9 cellular contexts compared by ENCODE assay signal in genomic region chr9:126956929-126957686, GRCh38. TPM values are rescaled to one million over a fixed set of nuclear protein-coding genes. Genes with fewer than 3 reads are reported as not detected.
A peak's percentile ranks its signal among the peaks of the same experiment; 100 is the strongest.
DNase-seq lines count a peak whose midpoint lies in the region; ATAC-seq, FAIRE-seq and TF ChIP-seq lines count a peak whose summit lies in the region.
"Had no signal": no experiment of that assay in that cellular context is flagged by ENCODE, and none has a peak within 500 bp of the region (broad histone marks: within the 10 kb centered on the region; RNA-seq: fewer than 3 reads in every experiment).

No MANE protein-coding gene starts in this region.

- DNase-seq in DMS53 (lab: John Stamatoyannopoulos, UW) (peak; percentile 79), NCI-H510A treated with DMSO at 0.1 percent for 48 hours (lab: John Stamatoyannopoulos, UW) (peak; percentile 53), H1 (ENCODE audit: low read depth in 1 of 2, low spot score in 2 of 2) (peak in 1 of 2 experiments; percentile 45), neural crest cell (ENCODE audit: low read depth, low spot score) (no peak)
- DNase-seq in activated CD4-positive, alpha-beta T cell treated with anti-CD3 and anti-CD28 coated beads, Interleukin-2, amount 50 U/mL, for 4 hours: no peak

- TF ChIP-seq POLR2A in H1 (IDR thresholded peaks at IDR 0.05; ENCODE audit: control extremely low read depth in 1 of 2, low read depth in 2 of 2, low read length in 2 of 2): no peak

- H3K14ac ChIP-seq in H1 (ENCODE audit: insufficient read length): no peak overlapping the region

- no peaks in the 10 kb centered on the region for H3K27me3 Mint-ChIP-seq in neural crest cell (ENCODE audit: low read depth)

- peaks cover 6% of the 10 kb centered on the region for H3K4me1 Mint-ChIP-seq in neural crest cell

- H3K4me2 ChIP-seq in H1 (ENCODE audit: insufficient read depth in 1 of 2, low read depth in 2 of 2, low read length in 2 of 2): no peak overlapping the region

- no peaks in the 10 kb centered on the region for H3K9me3 Mint-ChIP-seq in neural crest cell

- POLR2A ChIA-PET in H1 (lab: Charles Lee; ENCODE audit: partially characterized antibody): interaction anchor here (1.0 kb wide), 1 partner anchor 12 kb away, joined by 3 read pairs; no protein-coding TSS in a partner anchor

- H3K27ac ChIP-seq in H1 (ENCODE audit: low read depth, low read length): no peak overlapping the region

- H3K23me2 ChIP-seq in H1 (ENCODE audit: low read depth, low read length): no peaks in the 10 kb centered on the region; the same call in 1 of the 2 replicates

- ATAC-seq in HG03432 (IDR thresholded peaks at IDR 0.05; ENCODE audit: unreplicated experiment) (no peak), HG02884 (IDR thresholded peaks at IDR 0.05; ENCODE audit: unreplicated experiment) (no peak), HG02763 (IDR thresholded peaks at IDR 0.05; ENCODE audit: unreplicated experiment) (no peak)
- ATAC-seq: Panc1 had no signal

- no peak overlapping the region for H3K23ac ChIP-seq in H1 (ENCODE audit: insufficient read length)

- H3K9ac ChIP-seq in H1 (replicated peaks in 1 of 4; ENCODE audit: extremely low read depth in 1 of 4, low read depth in 3 of 4, low read length in 3 of 4): 0 out of 7 replicates have a peak overlapping the region, but pooled peaks of 1 of the 4 experiments have one; percentile 12

- peak overlapping the region; percentile 87; the same call in 1 of the 2 replicates for H2AK5ac ChIP-seq in H1 (ENCODE audit: low read depth, low read length)

- TF ChIP-seq RAD21 in H1 (IDR thresholded peaks at IDR 0.05 in 1 of 2, conservative IDR thresholded peaks at IDR 0.05 in 1 of 2; ENCODE audit: low read depth in 2 of 2, low read length in 2 of 2): no peak

- peak overlapping the region; percentile 75; the same call in 1 of the 2 replicates for H2BK5ac ChIP-seq in H1 (ENCODE audit: low read depth, low read length)

- 0 out of 2 replicates have a peak overlapping the region, but pooled peaks have one; percentile 13 for H2BK15ac ChIP-seq in H1 (ENCODE audit: low read length)

- H4K20me1 ChIP-seq in H1 (replicated peaks in 1 of 2; ENCODE audit: control insufficient read depth in 1 of 2, insufficient read depth in 2 of 2, low read length in 2 of 2): peaks cover 1 to 3% of the 10 kb centered on the region in 2 experiments

- H3K18ac ChIP-seq in H1 (ENCODE audit: extremely low read depth, low read length): no peak overlapping the region

- peak overlapping the region; percentile 52 for H3K27ac Mint-ChIP-seq in neural crest cell (ENCODE audit: unreplicated experiment)

- CTCF ChIA-PET in H1 (lab: Charles Lee; ENCODE audit: partially characterized antibody): interaction anchor here (0.6 to 14.3 kb wide), 8 partner anchors 12 to 247 kb away, joined by 3 to 168 read pairs (median 4); no protein-coding TSS in a partner anchor

- WGBS in H1 (ENCODE audit: extremely low coverage in 1 of 2, insufficient coverage in 1 of 2, insufficient read length in 1 of 2, insufficient replicate concordance in 2 of 2, low coverage in 1 of 2, low lambda C conversion rate in 2 of 2, missing lambda C conversion rate in 1 of 2), 2 experiments: 89% methylated on average over 7 of the region's 7 CpGs; no CpG with 5 or more reads in 1 of the 2 experiments

- H3K4ac ChIP-seq in H1 (replicated peaks; ENCODE audit: insufficient read length, low read depth, low read length): no peak overlapping the region

- no peak overlapping the region for H3K4me3 ChIP-seq in H1 (ENCODE audit: extremely low read depth in 1 of 4, insufficient read depth in 2 of 4, low read depth in 3 of 4, low read length in 4 of 4)

- no peak for TF ChIP-seq EP300 in H1 (IDR thresholded peaks at IDR 0.05; ENCODE audit: borderline replicate concordance in 1 of 2, low read depth in 2 of 2, low read length in 2 of 2)

- H3K79me1 ChIP-seq in H1 (ENCODE audit: low read depth, low read length): peaks cover 7% of the 10 kb centered on the region

- H3K36me3 Mint-ChIP-seq in neural crest cell (ENCODE audit: low read depth): no peaks in the 10 kb centered on the region

- H2BK120ac ChIP-seq in H1 (replicated peaks; ENCODE audit: low read depth, low read length): no peak overlapping the region

- H4K91ac ChIP-seq in H1 (replicated peaks; ENCODE audit: insufficient read length, low read length): no peak overlapping the region

- H3K4me1 ChIP-seq in H1 (replicated peaks in 1 of 4; ENCODE audit: control insufficient read depth in 3 of 4, insufficient read depth in 4 of 4, low read length in 3 of 4): no peaks in the 10 kb centered on the region

- no peak for FAIRE-seq in H1 (lab: Jason Lieb, UNC)

- H2BK20ac ChIP-seq in H1 (ENCODE audit: low read length): no peak overlapping the region

- TF ChIP-seq CTCF in H1 (IDR thresholded peaks at IDR 0.05; ENCODE audit: control extremely low read depth in 1 of 3, insufficient read depth in 1 of 3, low read depth in 1 of 3, low read length in 3 of 3) (no peak), neural crest cell (conservative IDR thresholded peaks at IDR 0.05) (no peak)

- peak overlapping the region; percentile 40; the same call in 1 of the 2 replicates for H4K8ac ChIP-seq in H1 (ENCODE audit: extremely low read depth, insufficient read depth, low read length)

- no peaks in the 10 kb centered on the region for H3K36me3 ChIP-seq in H1 (ENCODE audit: control insufficient read depth in 2 of 4, insufficient read depth in 4 of 4, low read length in 3 of 4)

- H3K79me2 ChIP-seq in H1 (ENCODE audit: control insufficient read depth in 1 of 2, insufficient read depth in 2 of 2, low read length in 2 of 2): peaks cover 0 to 4% of the 10 kb centered on the region in 2 experiments; a peak in 1 of 4 replicates

- H3K56ac ChIP-seq in H1 (replicated peaks; ENCODE audit: insufficient read length, low read depth, low read length): no peak overlapping the region

- no peaks in the 10 kb centered on the region for H3K9me3 ChIP-seq in H1 (ENCODE audit: insufficient read depth in 2 of 2, low read depth in 1 of 2, low read length in 1 of 2)

- H4K5ac ChIP-seq in H1 (ENCODE audit: insufficient read length, low read depth, low read length): no peak overlapping the region

- H3K4me3 Mint-ChIP-seq in neural crest cell: no peak overlapping the region

- no peaks in the 10 kb centered on the region for H3K27me3 ChIP-seq in H1 (replicated peaks in 1 of 4; ENCODE audit: control insufficient read depth in 3 of 4, extremely low read depth in 1 of 4, insufficient read depth in 3 of 4, low read length in 3 of 4)

- no peak overlapping the region for H2AFZ ChIP-seq in H1 (ENCODE audit: low read length)

- H2BK12ac ChIP-seq in H1 (ENCODE audit: low read depth, low read length): peak overlapping the region; percentile 88; the same call in 1 of the 2 replicates

TF ChIP-seq in H1, 55 proteins besides CTCF, POLR2A, EP300 and RAD21:
- TF ChIP-seq ATF3 (IDR thresholded peaks at IDR 0.05; ENCODE audit: insufficient read depth, low read depth, low read length): no peak
- TF ChIP-seq CHD1 (IDR thresholded peaks at IDR 0.05; ENCODE audit: low read depth, low read length): no peak
- TF ChIP-seq SIN3A (conservative IDR thresholded peaks at IDR 0.05 in 1 of 2, IDR thresholded peaks at IDR 0.05 in 1 of 2; ENCODE audit: low read depth in 1 of 2, low read length in 2 of 2): no peak
- TF ChIP-seq KDM4A (IDR thresholded peaks at IDR 0.05; ENCODE audit: low read depth, low read length, severe bottlenecking): no peak
- TF ChIP-seq CHD2 (IDR thresholded peaks at IDR 0.05; ENCODE audit: low read length): no peak
- no peak for TF ChIP-seq ASH2L (IDR thresholded peaks at IDR 0.05; ENCODE audit: low read length)
- no peak for TF ChIP-seq EZH2 (IDR thresholded peaks at IDR 0.05; ENCODE audit: low read depth, low read length, severe bottlenecking)

RNA-seq across cellular contexts. Expression of gene RALGPS1, which starts 42.5 kb away (rescaled TPM):
- total RNA-seq in H1 (2021; fragmentation: NEBNext Ultra II Directional; extraction: Animal tissue kit (Norgen Biotek cat#: 25700)): 22.9 and 23.5 TPM in 2 replicates
- 20.0 and 33.6 TPM in 2 replicates for polyA plus RNA-seq in H1 (2011; rRNA removed)
- polyA plus RNA-seq in H1 (2011; cell fraction: cytosol; rRNA removed): 22.3 TPM
- polyA plus RNA-seq in H1 (2011; cell fraction: nucleus; rRNA removed): 60.4 TPM
- polyA plus RNA-seq in H1 (2012, experiment 1 of 2): 17.1 to 18.7 TPM (median 18.3 TPM) in 4 replicates
- 8.8 TPM for polyA plus RNA-seq in H1 (2012, experiment 2 of 2)
- 13.6 TPM for polyA plus RNA-seq in H1 (2013, experiment 1 of 2)
- 12.3 TPM for polyA plus RNA-seq in H1 (2013, experiment 2 of 2)
- 36.4 and 39.3 TPM in 2 replicates for polyA minus RNA-seq in H1 (2011; rRNA and poly(A)+ RNA removed)
- polyA minus RNA-seq in H1 (2011; cell fraction: cytosol; rRNA and poly(A)+ RNA removed): 14.5 TPM
- 58.2 TPM for polyA minus RNA-seq in H1 (2011; cell fraction: nucleus; rRNA and poly(A)+ RNA removed)
- total RNA-seq in neural crest cell: 10.8 and 11.7 TPM in 2 replicates

Comparison
In these comparisons a context has a peak if more than half of its experiments do, and no peak if none do; other contexts are left out.
1. DNase-seq: peak in DMS53 (single experiment) and NCI-H510A treated with DMSO at 0.1 percent for 48 hours (single experiment); none in neural crest cell (single experiment) and activated CD4-positive, alpha-beta T cell treated with anti-CD3 and anti-CD28 coated beads, Interleukin-2, amount 50 U/mL, for 4 hours (0 of 2).